ENCODE assay signal across 9 cellular contexts in the genomic region with DNA sequence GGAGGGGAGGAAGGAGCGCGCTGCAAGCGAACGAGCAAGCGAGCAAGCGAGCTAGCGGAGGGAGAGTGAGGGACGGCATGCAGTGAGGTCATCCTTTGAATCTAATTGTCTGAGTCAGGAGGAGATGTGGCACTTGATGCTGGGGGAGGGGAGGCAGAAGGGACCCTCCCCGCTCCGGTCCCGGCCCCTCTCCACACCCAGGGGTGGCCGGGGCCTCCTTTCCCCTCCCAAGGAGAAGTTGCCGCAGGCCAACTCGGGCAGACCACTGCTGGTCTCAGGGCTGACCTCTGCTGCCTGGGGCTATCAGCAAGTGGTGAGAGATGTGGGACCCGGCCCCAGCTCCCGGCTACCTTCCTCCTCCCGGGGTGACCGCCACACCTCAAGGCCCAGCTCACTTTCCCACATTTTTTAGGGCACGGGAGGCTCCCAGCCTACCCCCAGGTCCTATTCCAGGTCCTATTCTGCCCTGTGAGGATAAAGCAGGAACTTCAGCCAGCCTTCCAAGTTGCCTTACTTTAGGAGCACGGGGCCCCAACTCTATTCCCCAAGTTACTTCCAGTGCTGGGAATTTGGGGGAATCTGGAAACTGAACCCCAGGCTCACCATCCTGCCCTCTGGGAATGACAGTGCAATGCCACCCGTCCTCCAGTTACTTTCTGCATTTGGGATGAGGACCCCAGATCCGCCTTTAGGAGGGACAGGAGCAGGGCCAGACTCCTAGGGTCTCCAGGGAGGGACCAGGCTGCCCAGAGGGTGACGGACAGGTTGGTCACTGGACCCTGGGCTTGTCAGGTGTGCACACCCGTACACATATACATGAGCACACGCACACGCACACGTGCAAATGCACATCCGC. TPM values are rescaled to one million over a fixed set of nuclear protein-coding genes. Genes with fewer than 3 reads are reported as not detected.
DNase-seq lines count a peak whose midpoint lies in the region; ATAC-seq and TF ChIP-seq lines count a peak whose summit lies in the region.
"Had no signal": no experiment of that assay in that cellular context is flagged by ENCODE, and none has a peak within 500 bp of the region (broad histone marks: within the 10 kb centered on the region; RNA-seq: fewer than 3 reads in every experiment).

No MANE protein-coding gene starts in this region.

- H3K27ac Mint-ChIP-seq in T-helper 17 cell (no peak overlapping the region), HFFc6 (no peak overlapping the region)

- H3K36me3 ChIP-seq in heart left ventricle = no peaks in the 10 kb centered on the region

- 28 to 30% (median 28%) methylated on average over 25 to 28 of the region's 28 CpGs for WGBS in heart left ventricle, 4 donors

- intact Hi-C loops in heart left ventricle (cut with DNase I) = no loop called here

- H3K4me3 Mint-ChIP-seq in T-helper 17 cell (peak overlapping the region; percentile 45), HFFc6 (no peak overlapping the region)

- TF ChIP-seq CTCF in heart left ventricle (IDR thresholded peaks at IDR 0.05) = no peak
- no peak for TF ChIP-seq CTCF in HFFc6 (IDR thresholded peaks at IDR 0.05)

- H3K4me1 Mint-ChIP-seq in T-helper 17 cell (peaks cover 22% of the 10 kb centered on the region), HFFc6 (ENCODE audit: low read depth) (no peaks in the 10 kb centered on the region)

- H3K27me3 ChIP-seq in heart left ventricle = peaks cover 0 to 51% (median 15%) of the 10 kb centered on the region in 9 donors

- no peaks in the 10 kb centered on the region for H3K9me3 Mint-ChIP-seq in HFFc6

- H3K36me3 Mint-ChIP-seq in T-helper 17 cell (ENCODE audit: low read depth) (peaks cover 28% of the 10 kb centered on the region), HFFc6 (ENCODE audit: low read depth) (no peaks in the 10 kb centered on the region)

- H3K27ac ChIP-seq in heart left ventricle = peak overlapping the region in 1 of 12 donors; percentile 5

- H3K27me3 Mint-ChIP-seq in T-helper 17 cell = peaks cover 87% of the 10 kb centered on the region
- peaks cover 41% of the 10 kb centered on the region for H3K27me3 Mint-ChIP-seq in HFFc6 (ENCODE audit: insufficient read depth)

- no peak for TF ChIP-seq POLR2A in heart left ventricle (IDR thresholded peaks at IDR 0.05)

- H3K4me1 ChIP-seq in heart left ventricle = peaks cover 0 to 30% (median 10%) of the 10 kb centered on the region in 12 donors

- ATAC-seq in T-helper 17 cell (peak; percentile 25), heart left ventricle (peak in 3 of 4 donors; percentile 22 to 68 (median 51)), GM18907 (IDR thresholded peaks at IDR 0.05; ENCODE audit: unreplicated experiment) (no peak), GM21786 (IDR thresholded peaks at IDR 0.05; ENCODE audit: unreplicated experiment) (no peak), GM18870 (IDR thresholded peaks at IDR 0.05; ENCODE audit: unreplicated experiment) (no peak)

- H3K9me3 ChIP-seq in T-helper 17 cell (ENCODE audit: control insufficient read depth, low read length, poor library complexity, severe bottlenecking) (no peaks in the 10 kb centered on the region), heart left ventricle (no peaks in the 10 kb centered on the region)

- peak; percentile 67 for DNase-seq in GM03348 (ENCODE audit: low spot score)
- DNase-seq in T-helper 17 cell = no peak
- DNase-seq in heart left ventricle = peak in 2 of 5 donors; percentile 36 to 70
- DNase-seq in retina = peak; percentile 90
- no peak for DNase-seq in HFFc6
- DNase-seq: activated effector memory CD4-positive, alpha-beta T cell treated with Interleukin-2 at 50 U/mL for 16 hours had no signal

- H3K4me3 ChIP-seq in heart left ventricle = peak overlapping the region in 10 of 12 donors; percentile 6 to 45 (median 38)

RNA-seq across cellular contexts. Expression of a gene that starts 11.1 kb away (rescaled TPM):
- total RNA-seq in T-helper 17 cell (not detected), heart left ventricle (1 to 10 TPM in 5 of 9 donors, under 1 TPM in 4; 0.43 to 9.8 (median 1.2) TPM)
- polyA plus RNA-seq in heart left ventricle = 1 to 10 TPM; 2.2 to 2.3 TPM
- total RNA-seq in HFFc6 (2021; fragmentation: NEBNext Ultra II Directional; extraction: Animal tissue kit (Norgen Biotek cat#: 25700)) = not detected

RNA-seq across cellular contexts. Expression of a gene that starts 33.4 kb away (rescaled TPM):
- total RNA-seq in T-helper 17 cell (1 to 10 TPM; 8.3 to 9.0 TPM), heart left ventricle (10 to 100 TPM; 22.5 to 79.2 (median 38.3) TPM)
- polyA plus RNA-seq in heart left ventricle = 10 to 100 TPM; 31.7 to 59.9 TPM
- 10 to 100 TPM; 16.1 to 22.0 (median 19.6) TPM for total RNA-seq in HFFc6 (2021; fragmentation: NEBNext Ultra II Directional; extraction: Animal tissue kit (Norgen Biotek cat#: 25700))

RNA-seq across cellular contexts. Expression of a gene that starts 41.8 kb away (rescaled TPM):
- total RNA-seq in T-helper 17 cell = 10 to 100 TPM; 76.4 to 82.4 TPM
- total RNA-seq in heart left ventricle = 100 to 1,000 TPM; 104 to 155 (median 125) TPM
- 100 to 1,000 TPM in 1 of 2 donors, 10 to 100 TPM in 1; 73.8 to 118 TPM for polyA plus RNA-seq in heart left ventricle
- 100 to 1,000 TPM; 150 to 176 (median 161) TPM for total RNA-seq in HFFc6 (2021; fragmentation: NEBNext Ultra II Directional; extraction: Animal tissue kit (Norgen Biotek cat#: 25700))

RNA-seq across cellular contexts. Expression of a gene that starts 50.4 kb away (rescaled TPM):
- under 1 TPM in 1 of 2 donors, not detected in 1; 0.27 TPM for total RNA-seq in T-helper 17 cell
- under 1 TPM in 1 of 9 donors, not detected in 8; 0.20 TPM for total RNA-seq in heart left ventricle
- not detected for polyA plus RNA-seq in heart left ventricle
- under 1 TPM in 2 of 6 experiments, not detected in 4; 0.14 to 0.17 TPM for total RNA-seq in HFFc6 (2021; fragmentation: NEBNext Ultra II Directional; extraction: Animal tissue kit (Norgen Biotek cat#: 25700))

RNA-seq across cellular contexts. Expression of a gene that starts 55.7 kb away (rescaled TPM):
- total RNA-seq in T-helper 17 cell (1 to 10 TPM in 1 of 2 donors, not detected in 1; 1.4 TPM), heart left ventricle (1 to 10 TPM in 1 of 9 donors, under 1 TPM in 6, not detected in 2; 0.37 to 1.2 (median 0.52) TPM)
- polyA plus RNA-seq in heart left ventricle = under 1 TPM; 0.26 to 0.27 TPM
- total RNA-seq in HFFc6 (2021; fragmentation: NEBNext Ultra II Directional; extraction: Animal tissue kit (Norgen Biotek cat#: 25700)) = under 1 TPM in 2 of 6 experiments, not detected in 4; 0.19 to 0.57 TPM

Comparison
In these comparisons a context has a peak if more than half of its experiments do, and no peak if none do; other contexts are left out.
1. DNase-seq: peak in GM03348 (single experiment) and retina (single experiment); none in T-helper 17 cell (0 of 3) and HFFc6 (single experiment).
2. ATAC-seq: peak in T-helper 17 cell (single experiment) and heart left ventricle (3 of 4); none in GM18907 (single experiment), GM21786 (single experiment) and GM18870 (single experiment).